In the genomic region with DNA sequence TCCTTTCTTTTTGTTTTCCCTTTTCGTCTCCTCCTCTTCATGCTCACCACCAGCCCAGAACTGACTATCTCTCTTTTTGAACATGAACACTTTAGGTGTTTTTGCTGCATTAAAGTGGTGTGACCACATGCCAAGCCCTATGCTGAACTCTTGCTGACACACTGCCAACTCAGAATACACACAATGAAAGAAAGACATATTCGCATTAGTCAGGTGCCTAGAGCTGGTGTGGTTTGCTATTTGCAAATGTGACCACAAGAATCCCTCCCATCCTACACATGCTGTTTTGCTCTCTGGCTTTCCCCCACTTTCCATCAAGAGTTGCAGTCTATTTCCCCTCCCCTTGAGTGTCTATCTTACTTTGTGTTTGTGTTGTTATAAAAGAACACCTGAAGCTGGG, we compare ENCODE assay signal across 9 cellular contexts.
A peak's percentile ranks its signal among the peaks of the same experiment; 100 is the strongest.
DNase-seq lines count a peak whose midpoint lies in the region; ATAC-seq, FAIRE-seq and TF ChIP-seq lines count a peak whose summit lies in the region.
"Had no signal": no experiment of that assay in that cellular context is flagged by ENCODE, and none has a peak within 500 bp of the region (broad histone marks: within the 10 kb centered on the region; RNA-seq: fewer than 3 reads in every experiment).

No MANE protein-coding gene starts in this region.

- H3K36me3 Mint-ChIP-seq in stimulated activated memory B cell treated with anti-CD40 and anti-IgM and Interleukin-4, amounts not matched to agents 10 μg/mL and 1 μg/mL and 100 μg/mL, for 72 hours, result no peaks in the 10 kb centered on the region

- no peaks in the 10 kb centered on the region for H3K27me3 ChIP-seq in bronchial epithelial cell (ENCODE audit: control insufficient read depth, insufficient read depth, low read length)

- H3K27ac Mint-ChIP-seq in stimulated activated memory B cell treated with anti-CD40 and anti-IgM and Interleukin-4, amounts not matched to agents 10 μg/mL and 1 μg/mL and 100 μg/mL, for 72 hours, result no peak overlapping the region

- no peak for TF ChIP-seq CTCF in bronchial epithelial cell (IDR thresholded peaks at IDR 0.05; ENCODE audit: insufficient read depth, low read length, severe bottlenecking)

- peak; percentile 50 for FAIRE-seq in bronchial epithelial cell (lab: Jason Lieb, UNC)

- no peaks in the 10 kb centered on the region for H3K36me3 ChIP-seq in bronchial epithelial cell (ENCODE audit: control insufficient read depth, insufficient read depth, low read length)

- H3K27me3 Mint-ChIP-seq in stimulated activated memory B cell treated with anti-CD40 and anti-IgM and Interleukin-4, amounts not matched to agents 10 μg/mL and 1 μg/mL and 100 μg/mL, for 72 hours, result no peaks in the 10 kb centered on the region

- peaks cover 8% of the 10 kb centered on the region for H3K4me1 Mint-ChIP-seq in stimulated activated memory B cell treated with anti-CD40 and anti-IgM and Interleukin-4, amounts not matched to agents 10 μg/mL and 1 μg/mL and 100 μg/mL, for 72 hours

- H3K9me3 Mint-ChIP-seq in stimulated activated memory B cell treated with anti-CD40 and anti-IgM and Interleukin-4, amounts not matched to agents 10 μg/mL and 1 μg/mL and 100 μg/mL, for 72 hours, result peaks cover 6% of the 10 kb centered on the region

- peak; percentile 33 for DNase-seq in activated CD4-positive, CD25-positive, alpha-beta regulatory T cell treated with anti-CD3 and anti-CD28 coated beads, Interleukin-2, amount 50 U/mL, for 16 hours (ENCODE audit: low read depth, low spot score)
- DNase-seq in bronchial epithelial cell (ENCODE audit: low read depth), result peak; percentile 68
- no peak for DNase-seq in SHP77 treated with DMSO at 0.1 percent for 48 hours (lab: John Stamatoyannopoulos, UW)
- no peak for DNase-seq in NCI-H2171 treated with DMSO at 0.1 percent for 48 hours (lab: John Stamatoyannopoulos, UW)
- DNase-seq: NCI-H345 had no signal

- peak; percentile 55 for ATAC-seq in HG02678 (IDR thresholded peaks at IDR 0.05; ENCODE audit: unreplicated experiment)
- ATAC-seq in stimulated activated memory B cell treated with anti-CD40 and anti-IgM and Interleukin-4, amounts not matched to agents 10 μg/mL and 1 μg/mL and 100 μg/mL, for 72 hours, result peak; percentile 72
- ATAC-seq in HG02973 (IDR thresholded peaks at IDR 0.05; ENCODE audit: unreplicated experiment), result no peak
- no peak for ATAC-seq in GM18517 (IDR thresholded peaks at IDR 0.05; ENCODE audit: unreplicated experiment)

- no peak overlapping the region for H3K4me3 ChIP-seq in bronchial epithelial cell (ENCODE audit: low read depth, low read length)

- no peak overlapping the region for H3K4me3 Mint-ChIP-seq in stimulated activated memory B cell treated with anti-CD40 and anti-IgM and Interleukin-4, amounts not matched to agents 10 μg/mL and 1 μg/mL and 100 μg/mL, for 72 hours

Comparison
In these comparisons a context has a peak if more than half of its experiments do, and no peak if none do; other contexts are left out.
1. ATAC-seq: peak in HG02678 (single experiment) and stimulated activated memory B cell treated with anti-CD40 and anti-IgM and Interleukin-4, amounts not matched to agents 10 μg/mL and 1 μg/mL and 100 μg/mL, for 72 hours (single experiment); none in HG02973 (single experiment) and GM18517 (single experiment).
2. DNase-seq: peak in activated CD4-positive, CD25-positive, alpha-beta regulatory T cell treated with anti-CD3 and anti-CD28 coated beads, Interleukin-2, amount 50 U/mL, for 16 hours (single experiment) and bronchial epithelial cell (single experiment); none in SHP77 treated with DMSO at 0.1 percent for 48 hours (single experiment) and NCI-H2171 treated with DMSO at 0.1 percent for 48 hours (single experiment).